In the genomic region with DNA sequence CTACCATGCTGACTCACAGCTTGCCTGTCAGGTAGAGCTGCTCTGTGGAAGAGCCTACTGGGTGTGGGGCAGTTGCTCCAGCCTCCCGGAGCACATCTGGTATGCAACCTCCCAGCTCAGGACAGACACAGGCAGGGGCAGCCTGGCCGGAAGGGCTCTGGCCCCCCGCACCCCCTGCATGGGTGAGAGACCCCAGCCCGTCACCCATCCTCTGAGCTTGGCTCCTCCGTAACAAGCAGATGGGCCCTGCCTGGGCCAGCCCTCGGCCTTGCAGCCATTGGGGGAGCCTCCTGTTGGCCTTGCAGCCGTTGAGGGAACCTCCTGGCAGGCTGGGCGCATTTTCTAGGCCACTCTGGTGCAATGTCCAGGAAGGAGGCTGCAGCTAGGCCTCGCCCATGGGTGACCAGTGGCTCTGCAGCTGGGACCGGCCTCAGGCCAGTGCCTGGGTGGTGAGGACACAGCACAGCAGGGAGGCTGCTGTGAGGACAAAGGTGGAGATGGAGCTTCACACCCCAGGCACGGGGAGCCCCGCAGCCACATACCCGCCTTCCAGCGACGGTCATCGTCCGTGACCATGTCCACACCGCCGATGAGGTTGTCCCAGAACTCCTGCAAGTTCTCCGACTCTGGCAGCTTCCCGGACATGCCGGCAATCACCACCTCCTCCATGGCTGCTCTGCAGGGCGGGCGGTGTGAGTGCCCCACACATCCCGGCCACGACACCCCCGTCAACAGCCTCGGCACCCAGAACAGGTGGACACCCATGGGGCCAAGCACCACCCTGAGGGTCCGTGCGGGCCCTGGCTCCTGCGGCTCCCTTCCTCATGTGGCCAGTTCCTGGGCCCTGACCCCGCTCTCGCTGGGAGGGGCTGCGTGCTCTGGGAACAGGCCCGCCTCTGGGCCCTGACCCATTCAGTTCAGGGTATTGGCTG, we compare ENCODE assay signal across 1 cellular context.
A peak's percentile ranks its signal among the peaks of the same experiment; 100 is the strongest.
TF ChIP-seq lines count a peak whose summit lies in the region.

No MANE protein-coding gene starts in this region.

TF ChIP-seq in HEK293, 187 proteins besides CTCF, POLR2A, EP300 and RAD21 (continued from another document):
- no peak for TF ChIP-seq ZNF324 (tag by site-specific recombination; IDR thresholded peaks at IDR 0.05)
- no peak; the same call in 1 of the 2 replicates for TF ChIP-seq ZBTB8A (tag by site-specific recombination; IDR thresholded peaks at IDR 0.05)
- peak; percentile 7 for TF ChIP-seq SP2 (tag by site-specific recombination; IDR thresholded peaks at IDR 0.05)
- peak; percentile 75 for TF ChIP-seq ZNF341 (tag by site-specific recombination; IDR thresholded peaks at IDR 0.05; ENCODE audit: low read depth)
- TF ChIP-seq ZNF658 (tag by site-specific recombination; IDR thresholded peaks at IDR 0.05) = no peak
- TF ChIP-seq KLF9 (tag by site-specific recombination; IDR thresholded peaks at IDR 0.05; ENCODE audit: low read depth) = no peak
- no peak for TF ChIP-seq ZNF776 (tag by site-specific recombination; IDR thresholded peaks at IDR 0.05; ENCODE audit: borderline replicate concordance)
- TF ChIP-seq GLIS2 (tag by site-specific recombination; IDR thresholded peaks at IDR 0.05) = peak; percentile 60
- TF ChIP-seq ZSCAN30 (tag by site-specific recombination; IDR thresholded peaks at IDR 0.05) = no peak
- TF ChIP-seq ZNF529 (tag by site-specific recombination; IDR thresholded peaks at IDR 0.05; ENCODE audit: insufficient replicate concordance) = no peak
- no peak for TF ChIP-seq OVOL3 (tag by site-specific recombination; IDR thresholded peaks at IDR 0.05)
- no peak for TF ChIP-seq ZNF114 (tag by site-specific recombination; IDR thresholded peaks at IDR 0.05)
- TF ChIP-seq ZNF221 (tag by site-specific recombination; IDR thresholded peaks at IDR 0.05; ENCODE audit: borderline replicate concordance) = no peak
- TF ChIP-seq, protein P1, sequence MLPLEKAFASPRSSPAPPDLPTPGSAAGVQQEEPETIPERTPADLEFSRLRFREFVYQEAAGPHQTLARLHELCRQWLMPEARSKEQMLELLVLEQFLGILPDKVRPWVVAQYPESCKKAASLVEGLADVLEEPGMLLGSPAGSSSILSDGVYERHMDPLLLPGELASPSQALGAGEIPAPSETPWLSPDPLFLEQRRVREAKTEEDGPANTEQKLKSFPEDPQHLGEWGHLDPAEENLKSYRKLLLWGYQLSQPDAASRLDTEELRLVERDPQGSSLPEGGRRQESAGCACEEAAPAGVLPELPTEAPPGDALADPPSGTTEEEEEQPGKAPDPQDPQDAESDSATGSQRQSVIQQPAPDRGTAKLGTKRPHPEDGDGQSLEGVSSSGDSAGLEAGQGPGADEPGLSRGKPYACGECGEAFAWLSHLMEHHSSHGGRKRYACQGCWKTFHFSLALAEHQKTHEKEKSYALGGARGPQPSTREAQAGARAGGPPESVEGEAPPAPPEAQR (tag by site-specific recombination; IDR thresholded peaks at IDR 0.05) = no peak
- TF ChIP-seq, protein P2, sequence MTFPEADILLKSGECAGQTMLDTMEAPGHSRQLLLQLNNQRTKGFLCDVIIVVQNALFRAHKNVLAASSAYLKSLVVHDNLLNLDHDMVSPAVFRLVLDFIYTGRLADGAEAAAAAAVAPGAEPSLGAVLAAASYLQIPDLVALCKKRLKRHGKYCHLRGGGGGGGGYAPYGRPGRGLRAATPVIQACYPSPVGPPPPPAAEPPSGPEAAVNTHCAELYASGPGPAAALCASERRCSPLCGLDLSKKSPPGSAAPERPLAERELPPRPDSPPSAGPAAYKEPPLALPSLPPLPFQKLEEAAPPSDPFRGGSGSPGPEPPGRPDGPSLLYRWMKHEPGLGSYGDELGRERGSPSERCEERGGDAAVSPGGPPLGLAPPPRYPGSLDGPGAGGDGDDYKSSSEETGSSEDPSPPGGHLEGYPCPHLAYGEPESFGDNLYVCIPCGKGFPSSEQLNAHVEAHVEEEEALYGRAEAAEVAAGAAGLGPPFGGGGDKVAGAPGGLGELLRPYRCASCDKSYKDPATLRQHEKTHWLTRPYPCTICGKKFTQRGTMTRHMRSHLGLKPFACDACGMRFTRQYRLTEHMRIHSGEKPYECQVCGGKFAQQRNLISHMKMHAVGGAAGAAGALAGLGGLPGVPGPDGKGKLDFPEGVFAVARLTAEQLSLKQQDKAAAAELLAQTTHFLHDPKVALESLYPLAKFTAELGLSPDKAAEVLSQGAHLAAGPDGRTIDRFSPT (tag by site-specific recombination; IDR thresholded peaks at IDR 0.05) = peak; percentile 7
- TF ChIP-seq, protein P3, sequence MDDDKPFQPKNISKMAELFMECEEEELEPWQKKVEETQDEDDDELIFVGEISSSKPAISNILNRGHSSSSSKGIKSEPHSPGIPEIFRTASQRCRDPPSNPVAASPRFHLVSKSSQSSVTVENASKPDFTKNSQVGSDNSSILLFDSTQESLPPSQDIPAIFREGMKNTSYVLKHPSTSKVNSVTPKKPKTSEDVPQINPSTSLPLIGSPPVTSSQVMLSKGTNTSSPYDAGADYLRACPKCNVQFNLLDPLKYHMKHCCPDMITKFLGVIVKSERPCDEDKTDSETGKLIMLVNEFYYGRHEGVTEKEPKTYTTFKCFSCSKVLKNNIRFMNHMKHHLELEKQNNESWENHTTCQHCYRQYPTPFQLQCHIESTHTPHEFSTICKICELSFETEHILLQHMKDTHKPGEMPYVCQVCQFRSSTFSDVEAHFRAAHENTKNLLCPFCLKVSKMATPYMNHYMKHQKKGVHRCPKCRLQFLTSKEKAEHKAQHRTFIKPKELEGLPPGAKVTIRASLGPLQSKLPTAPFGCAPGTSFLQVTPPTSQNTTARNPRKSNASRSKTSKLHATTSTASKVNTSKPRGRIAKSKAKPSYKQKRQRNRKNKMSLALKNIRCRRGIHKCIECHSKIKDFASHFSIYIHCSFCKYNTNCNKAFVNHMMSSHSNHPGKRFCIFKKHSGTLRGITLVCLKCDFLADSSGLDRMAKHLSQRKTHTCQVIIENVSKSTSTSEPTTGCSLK (tag by site-specific recombination; IDR thresholded peaks at IDR 0.05) = no peak
